In genomic region chr12:71636704-71637115, GRCh38 we compare ENCODE assay signal across 1 cellular context.
TF ChIP-seq lines count a peak whose summit lies in the region.

No MANE protein-coding gene starts in this region.

TF ChIP-seq in HCT116, 20 proteins besides CTCF, POLR2A, EP300 and RAD21:
- TF ChIP-seq ZBTB33 (IDR thresholded peaks at IDR 0.05; ENCODE audit: extremely low read depth, insufficient replicate concordance, low read length): no peak
